Comparison of ENCODE assay signal across 22 cellular contexts in the genomic region with DNA sequence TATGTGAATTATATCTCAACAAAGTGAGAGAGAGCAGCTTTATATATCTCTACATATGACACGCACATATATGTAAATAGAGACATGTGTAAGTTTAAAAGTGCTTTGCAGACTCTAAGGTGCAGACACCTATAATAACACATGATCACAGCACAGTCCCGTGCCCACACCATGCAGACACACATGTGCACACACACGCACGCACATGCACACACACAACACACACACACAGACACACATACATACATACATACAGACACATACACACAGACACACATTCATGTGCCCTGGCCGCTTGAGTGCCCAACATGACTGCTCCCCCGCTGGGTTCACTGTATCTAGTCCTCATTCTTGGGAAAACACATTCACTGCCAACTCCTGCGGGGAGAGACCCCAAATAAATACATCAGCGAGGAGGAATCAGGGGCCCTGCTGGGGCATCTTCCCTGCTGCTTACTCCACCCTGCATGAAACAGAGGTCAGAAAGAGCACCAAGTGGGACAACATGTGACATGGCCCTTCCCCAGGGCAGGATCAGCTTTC.
"Had no signal": no experiment of that assay in that cellular context is flagged by ENCODE, and none has a peak within 500 bp of the region (broad histone marks: within the 10 kb centered on the region; RNA-seq: fewer than 3 reads in every experiment).

No MANE protein-coding gene starts in this region.

- FAIRE-seq: K562 had no signal

- H3K4me3 ChIP-seq: K562 had no signal

- H3K9me3 ChIP-seq: SK-N-SH had no signal

- H3K27ac ChIP-seq: KMS-11, RWPE1 had no signal

- DNase-seq: Kasumi-1, MM.1S, NCI-H1092 treated with DMSO at 0.1 percent for 48 hours, NCI-H1436, NCI-H187, NCI-H2029, NCI-H2081 treated with DMSO at 0.1 percent for 48 hours, NCI-H2171, NCI-H226, NCI-H446, NCI-H510A, NCI-H524 treated with DMSO at 0.1 percent for 48 hours, NCI-H69, NCI-H774, PC-3, SHP77, SK-N-SH, SW 1271 had no signal

- H3K9ac ChIP-seq: KMS-11, SK-N-SH had no signal

- H3K4me2 ChIP-seq: KMS-11, SK-N-SH had no signal

- ATAC-seq: K562, Panc1, PC-3 had no signal

- H3K9me2 ChIP-seq: SK-N-SH had no signal
